8 cellular contexts compared by ENCODE assay signal in the genomic region with DNA sequence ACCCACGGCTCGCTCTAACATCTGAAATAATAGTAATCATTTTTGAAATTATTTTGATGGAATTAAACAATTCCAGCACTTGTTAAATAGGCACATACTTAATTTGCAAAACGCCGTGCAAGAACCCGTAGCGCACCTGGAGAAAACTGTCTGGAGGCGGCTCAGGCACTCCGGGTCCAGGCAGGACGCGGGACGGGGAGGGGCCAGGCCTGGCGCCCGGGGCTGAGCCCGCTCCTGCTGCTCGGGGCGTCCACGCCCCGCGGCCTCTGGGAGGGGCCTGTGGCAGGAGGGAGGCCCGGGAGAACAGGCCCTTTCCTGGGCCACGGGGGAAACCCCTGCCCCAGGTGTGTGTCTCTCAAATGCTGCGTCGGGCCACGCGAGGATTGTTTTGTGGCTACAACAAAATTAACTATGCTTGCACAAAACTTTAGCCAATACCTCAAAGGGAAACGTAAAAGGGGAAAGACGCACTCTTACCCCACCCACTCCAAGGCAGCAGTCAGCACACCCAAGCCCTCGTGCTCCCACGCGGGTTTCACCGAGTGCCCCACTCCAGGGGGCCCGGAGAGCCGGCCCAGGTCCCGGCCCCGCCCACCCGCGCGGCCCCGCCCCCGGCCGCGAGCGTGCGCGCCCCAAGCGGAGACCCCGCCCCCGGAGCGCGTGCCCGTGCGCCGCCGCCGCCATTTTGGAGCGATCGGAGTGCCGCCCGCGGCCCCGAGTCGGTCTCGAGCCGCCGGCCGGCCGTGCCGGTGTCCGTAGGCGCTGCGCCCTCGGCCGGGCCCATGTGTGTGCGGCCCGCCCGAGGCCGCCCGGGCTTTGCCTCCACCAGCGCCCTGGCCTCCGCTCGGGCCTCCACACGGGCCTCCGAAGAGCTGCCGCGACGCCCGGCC. TPM values are rescaled to one million over a fixed set of nuclear protein-coding genes. Genes with fewer than 3 reads are reported as not detected.
DNase-seq lines count a peak whose midpoint lies in the region; ATAC-seq and TF ChIP-seq lines count a peak whose summit lies in the region.

A gene with protein sequence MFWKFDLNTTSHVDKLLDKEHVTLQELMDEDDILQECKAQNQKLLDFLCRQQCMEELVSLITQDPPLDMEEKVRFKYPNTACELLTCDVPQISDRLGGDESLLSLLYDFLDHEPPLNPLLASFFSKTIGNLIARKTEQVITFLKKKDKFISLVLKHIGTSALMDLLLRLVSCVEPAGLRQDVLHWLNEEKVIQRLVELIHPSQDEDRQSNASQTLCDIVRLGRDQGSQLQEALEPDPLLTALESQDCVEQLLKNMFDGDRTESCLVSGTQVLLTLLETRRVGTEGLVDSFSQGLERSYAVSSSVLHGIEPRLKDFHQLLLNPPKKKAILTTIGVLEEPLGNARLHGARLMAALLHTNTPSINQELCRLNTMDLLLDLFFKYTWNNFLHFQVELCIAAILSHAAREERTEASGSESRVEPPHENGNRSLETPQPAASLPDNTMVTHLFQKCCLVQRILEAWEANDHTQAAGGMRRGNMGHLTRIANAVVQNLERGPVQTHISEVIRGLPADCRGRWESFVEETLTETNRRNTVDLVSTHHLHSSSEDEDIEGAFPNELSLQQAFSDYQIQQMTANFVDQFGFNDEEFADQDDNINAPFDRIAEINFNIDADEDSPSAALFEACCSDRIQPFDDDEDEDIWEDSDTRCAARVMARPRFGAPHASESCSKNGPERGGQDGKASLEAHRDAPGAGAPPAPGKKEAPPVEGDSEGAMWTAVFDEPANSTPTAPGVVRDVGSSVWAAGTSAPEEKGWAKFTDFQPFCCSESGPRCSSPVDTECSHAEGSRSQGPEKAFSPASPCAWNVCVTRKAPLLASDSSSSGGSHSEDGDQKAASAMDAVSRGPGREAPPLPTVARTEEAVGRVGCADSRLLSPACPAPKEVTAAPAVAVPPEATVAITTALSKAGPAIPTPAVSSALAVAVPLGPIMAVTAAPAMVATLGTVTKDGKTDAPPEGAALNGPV (plus strand): TSS at position 677 of the 890 bp plus-strand sequence. CDS start 50,582 bp downstream, outside the sequence.

- H3K9ac ChIP-seq in adipocyte (ENCODE audit: low read length): peak within 1 kb of the TSS; percentile 93

- peaks cover 3% of the 10 kb centered on the region for H3K4me1 Mint-ChIP-seq in progenitor cell of endocrine pancreas (ENCODE audit: low read depth)

- TF ChIP-seq CTCF in heart right ventricle (IDR thresholded peaks at IDR 0.05): peak in 2 of 9 donors; percentile 12 to 37
- no peak for TF ChIP-seq CTCF in progenitor cell of endocrine pancreas (IDR thresholded peaks at IDR 0.05; ENCODE audit: unreplicated experiment)
- TF ChIP-seq CTCF in upper lobe of left lung (IDR thresholded peaks at IDR 0.05): peak in 2 of 6 experiments; percentile 15 to 21

- peak within 1 kb of the TSS; percentile 81 for H3K4me3 Mint-ChIP-seq in progenitor cell of endocrine pancreas (ENCODE audit: low read depth)

- H3K4me1 ChIP-seq in adipocyte (ENCODE audit: control insufficient read depth, insufficient read depth, low read length) (peaks cover 7% of the 10 kb centered on the region), heart right ventricle (peaks cover 0 to 21% (median 12%) of the 10 kb centered on the region in 9 donors), upper lobe of left lung (peaks cover 11 to 32% (median 21%) of the 10 kb centered on the region in 4 donors)

- peak within 1 kb of the TSS; percentile 90 for H3K4me3 ChIP-seq in adipocyte (ENCODE audit: low read length)
- peak within 1 kb of the TSS; percentile 60 to 98 (median 78) for H3K4me3 ChIP-seq in heart right ventricle
- H3K4me3 ChIP-seq in upper lobe of left lung: peak within 1 kb of the TSS; percentile 82 to 98 (median 94)

- intact Hi-C loops in heart right ventricle (cut with DNase I): loop anchor here in 7 of 10 donors (1.0 to 5.0 kb wide), 6 partner anchors 69 to 102 kb away; a partner anchor contains a TSS

- WGBS in heart right ventricle, 2 donors: 0% methylated on average over 59 to 87 of the region's 87 CpGs
- WGBS in upper lobe of left lung, 2 donors: 0 to 2% methylated on average over 17 to 40 of the region's 87 CpGs

- no peaks in the 10 kb centered on the region for H3K36me3 ChIP-seq in adipocyte (ENCODE audit: control insufficient read depth, insufficient read depth, low read length, severe bottlenecking)
- peaks cover 0 to 5% (median 0%) of the 10 kb centered on the region in 9 donors for H3K36me3 ChIP-seq in heart right ventricle
- no peaks in the 10 kb centered on the region for H3K36me3 ChIP-seq in upper lobe of left lung

- H3K27ac ChIP-seq in heart right ventricle: peak within 1 kb of the TSS in 9 of 10 donors; percentile 64 to 91 (median 79)
- H3K27ac ChIP-seq in upper lobe of left lung: peak within 1 kb of the TSS; percentile 85 to 96 (median 86)

- no peaks in the 10 kb centered on the region for H3K9me3 Mint-ChIP-seq in progenitor cell of endocrine pancreas (ENCODE audit: low read depth)

- peak within 1 kb of the TSS; percentile 94 for H3K27ac Mint-ChIP-seq in progenitor cell of endocrine pancreas

- H3K27me3 ChIP-seq in adipocyte (replicated peaks; ENCODE audit: control insufficient read depth, insufficient read depth, low read length): no peaks in the 10 kb centered on the region
- no peaks in the 10 kb centered on the region for H3K27me3 ChIP-seq in heart right ventricle
- no peaks in the 10 kb centered on the region for H3K27me3 ChIP-seq in upper lobe of left lung

- no peak for TF ChIP-seq RAD21 in Ishikawa (IDR thresholded peaks at IDR 0.05; ENCODE audit: low read depth)

- H3K36me3 Mint-ChIP-seq in progenitor cell of endocrine pancreas (ENCODE audit: insufficient read depth): no peaks in the 10 kb centered on the region

- TF ChIP-seq EP300 in Ishikawa (IDR thresholded peaks at IDR 0.05; ENCODE audit: borderline replicate concordance): no peak
- no peak for TF ChIP-seq EP300 in upper lobe of left lung (IDR thresholded peaks at IDR 0.05)

- no peaks in the 10 kb centered on the region for H3K9me3 ChIP-seq in adipocyte (ENCODE audit: control insufficient read depth, low read length)
- no peaks in the 10 kb centered on the region for H3K9me3 ChIP-seq in heart right ventricle
- no peaks in the 10 kb centered on the region for H3K9me3 ChIP-seq in upper lobe of left lung

- ATAC-seq in GM21447 (IDR thresholded peaks at IDR 0.05; ENCODE audit: unreplicated experiment) (peak; percentile 62), heart right ventricle (peak; percentile 89 to 98 (median 92)), upper lobe of left lung (ENCODE audit: low FRiP score in 2 of 2) (peak; percentile 87 to 97)

- H3K27me3 Mint-ChIP-seq in progenitor cell of endocrine pancreas: no peaks in the 10 kb centered on the region

- peak in 2 of 4 donors; percentile 35 to 62 for TF ChIP-seq POLR2A in upper lobe of left lung (IDR thresholded peaks at IDR 0.05)

- peak; percentile 88 for DNase-seq in DMS53 (lab: John Stamatoyannopoulos, UW)
- DNase-seq in T follicular helper cell (ENCODE audit: low read depth): peak; percentile 82
- peak; percentile 91 for DNase-seq in adipocyte (ENCODE audit: low read depth)
- DNase-seq in heart right ventricle: peak; percentile 80 to 89
- peak; percentile 78 for DNase-seq in progenitor cell of endocrine pancreas (ENCODE audit: low spot score, unreplicated experiment)
- DNase-seq in upper lobe of left lung: peak; percentile 81 to 99

TF ChIP-seq in Ishikawa, 13 proteins besides CTCF, POLR2A, EP300 and RAD21:
- TF ChIP-seq CEBPB (IDR thresholded peaks at IDR 0.05): no peak
- peak; percentile 81 for TF ChIP-seq YY1 (IDR thresholded peaks at IDR 0.05; ENCODE audit: low read depth)
- TF ChIP-seq, protein P1, sequence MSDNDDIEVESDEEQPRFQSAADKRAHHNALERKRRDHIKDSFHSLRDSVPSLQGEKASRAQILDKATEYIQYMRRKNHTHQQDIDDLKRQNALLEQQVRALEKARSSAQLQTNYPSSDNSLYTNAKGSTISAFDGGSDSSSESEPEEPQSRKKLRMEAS (IDR thresholded peaks at IDR 0.05): peak; percentile 81
TF ChIP-seq in Ishikawa: peak in this region for 2.

RNA-seq across cellular contexts. Expression of the gene that starts here (rescaled TPM):
- total RNA-seq in heart right ventricle: 10 to 100 TPM; 34.7 to 51.5 (median 36.8) TPM
- polyA plus RNA-seq in heart right ventricle: 10 to 100 TPM; 38.6 to 38.8 TPM
- 85.7 and 87.9 TPM in 2 replicates for total RNA-seq in progenitor cell of endocrine pancreas
- total RNA-seq in upper lobe of left lung: 100 to 1,000 TPM in 2 of 6 donors, 10 to 100 TPM in 4; 53.0 to 264 (median 63.8) TPM

Comparison
In these comparisons a context has a peak if more than half of its experiments do, and no peak if none do; other contexts are left out.
1. Peak in every context shown above with its lines: DNase-seq, ATAC-seq, H3K4me3 ChIP-seq and H3K27ac ChIP-seq.